Comparison of ENCODE assay signal across 1 cellular context in genomic region chr2:128321784-128322650, GRCh38.
TF ChIP-seq lines count a peak whose summit lies in the region.

No MANE protein-coding gene starts in this region.

TF ChIP-seq in GM12878, 131 proteins besides CTCF, POLR2A, EP300 and RAD21 (continued from another document):
- TF ChIP-seq PRDM15 (CRISPR knock-in tag; IDR thresholded peaks at IDR 0.05), result no peak
- TF ChIP-seq HCFC1 (IDR thresholded peaks at IDR 0.05; ENCODE audit: low read length), result no peak
TF ChIP-seq in GM12878: peak in this region for 38.
